8 cellular contexts compared by ENCODE assay signal in the genomic region with DNA sequence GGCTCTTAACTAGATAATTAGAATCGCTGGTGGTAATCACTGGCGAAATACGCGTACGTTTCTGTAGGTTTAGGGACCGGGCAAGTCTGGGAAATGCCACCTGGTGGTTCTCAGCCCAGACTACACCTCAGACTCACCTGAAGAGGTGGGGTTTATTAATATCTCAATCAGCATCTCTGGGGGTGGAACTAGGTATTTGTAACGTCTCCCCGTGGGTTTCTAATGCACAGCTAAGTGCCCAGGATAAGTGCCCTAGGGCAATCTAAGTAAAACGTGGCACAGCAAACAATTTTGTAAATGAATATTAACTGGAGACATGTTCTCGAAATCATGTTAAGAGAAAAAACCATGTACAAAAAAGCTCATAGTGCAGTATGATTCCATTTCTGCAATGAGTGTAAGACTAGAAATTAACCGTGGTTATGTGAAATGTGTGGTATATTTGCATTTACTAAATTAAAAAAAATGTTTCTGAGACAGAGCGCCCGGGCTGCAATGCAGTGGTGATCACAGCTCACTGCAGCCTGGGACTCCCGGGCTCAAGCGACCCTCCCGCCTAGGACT. TPM values are rescaled to one million over a fixed set of nuclear protein-coding genes. Genes with fewer than 3 reads are reported as not detected.
DNase-seq lines count a peak whose midpoint lies in the region; ATAC-seq and TF ChIP-seq lines count a peak whose summit lies in the region.

No MANE protein-coding gene starts in this region.

- H3K36me3 ChIP-seq in gastroesophageal sphincter (no peaks in the 10 kb centered on the region), trophoblast cell (ENCODE audit: control insufficient read depth in 1 of 2, insufficient read depth in 2 of 2, low read length in 2 of 2) (no peaks in the 10 kb centered on the region)

- no peak for TF ChIP-seq EP300 in gastroesophageal sphincter (IDR thresholded peaks at IDR 0.05)

- ATAC-seq in HG02798 (IDR thresholded peaks at IDR 0.05; ENCODE audit: poor library complexity, unreplicated experiment) (peak; percentile 53), gastroesophageal sphincter (peak; percentile 56)
- peak; percentile 53 for ATAC-seq in activated CD8-positive, alpha-beta T cell treated with anti-CD3 and anti-CD28 coated beads for 36 hours

- peak overlapping the region; percentile 88 for H3K4me3 Mint-ChIP-seq in activated CD8-positive, alpha-beta T cell treated with anti-CD3 and anti-CD28 coated beads for 36 hours

- H3K4me3 ChIP-seq in gastroesophageal sphincter, result peak overlapping the region; percentile 80 to 100
- H3K4me3 ChIP-seq in trophoblast cell (ENCODE audit: low read depth, low read length), result peak overlapping the region; percentile 67

- no peak for TF ChIP-seq POLR2A in gastroesophageal sphincter (IDR thresholded peaks at IDR 0.05)

- H3K27ac ChIP-seq in gastroesophageal sphincter, result peak overlapping the region; percentile 47 to 97 (median 94)
- peak overlapping the region; percentile 86 for H3K27ac ChIP-seq in trophoblast cell (ENCODE audit: low read depth, low read length)

- H4K12ac ChIP-seq in trophoblast cell (ENCODE audit: low read depth, low read length), result no peak overlapping the region

- peak overlapping the region; percentile 67 for H3K4me2 ChIP-seq in trophoblast cell (ENCODE audit: low read length)

- H2BK12ac ChIP-seq in trophoblast cell (ENCODE audit: low read length), result no peak overlapping the region

- H3K9ac ChIP-seq in trophoblast cell (ENCODE audit: low read length), result peak overlapping the region; percentile 77

- peak overlapping the region; percentile 46 for H2BK120ac ChIP-seq in trophoblast cell (ENCODE audit: insufficient read depth, low read length, poor library complexity)

- H2AK5ac ChIP-seq in trophoblast cell (ENCODE audit: low read length), result no peak overlapping the region

- peak; percentile 14 to 29 for DNase-seq in activated CD4-positive, alpha-beta T cell treated with anti-CD3 and anti-CD28 coated beads for 4 hours
- no peak for DNase-seq in activated CD4-positive, alpha-beta T cell treated with anti-CD3 and anti-CD28 coated beads, Interleukin-2, amount 50 U/mL, for 48 hours
- peak; percentile 27 for DNase-seq in NCI-H187 treated with DMSO at 0.1 percent for 48 hours (lab: John Stamatoyannopoulos, UW)
- peak; percentile 42 for DNase-seq in activated CD8-positive, alpha-beta T cell treated with anti-CD3 and anti-CD28 coated beads for 36 hours
- peak; percentile 65 to 76 for DNase-seq in trophoblast cell
- DNase-seq in OCI-M1 (lab: John Stamatoyannopoulos, UW), result no peak

- H3K27me3 ChIP-seq in gastroesophageal sphincter (no peaks in the 10 kb centered on the region), trophoblast cell (ENCODE audit: insufficient read depth, low read length) (no peaks in the 10 kb centered on the region)

- H3K27me3 Mint-ChIP-seq in activated CD8-positive, alpha-beta T cell treated with anti-CD3 and anti-CD28 coated beads for 36 hours, result no peaks in the 10 kb centered on the region

- peaks cover 21% of the 10 kb centered on the region for H3K36me3 Mint-ChIP-seq in activated CD8-positive, alpha-beta T cell treated with anti-CD3 and anti-CD28 coated beads for 36 hours (ENCODE audit: low read depth)

- H3K4me1 Mint-ChIP-seq in activated CD8-positive, alpha-beta T cell treated with anti-CD3 and anti-CD28 coated beads for 36 hours (ENCODE audit: low read depth), result peaks cover 38% of the 10 kb centered on the region

- H3K4me1 ChIP-seq in gastroesophageal sphincter (peaks cover 0 to 42% (median 15%) of the 10 kb centered on the region in 3 donors), trophoblast cell (ENCODE audit: control insufficient read depth in 1 of 2, insufficient read depth in 2 of 2, low read length in 2 of 2) (peaks cover 5 to 9% of the 10 kb centered on the region in 2 experiments)

- H4K91ac ChIP-seq in trophoblast cell (ENCODE audit: low read depth, low read length), result peak overlapping the region; percentile 67

- peak overlapping the region; percentile 91 for H4K8ac ChIP-seq in trophoblast cell (ENCODE audit: low read depth, low read length)

- H3K9me3 ChIP-seq in gastroesophageal sphincter, result no peaks in the 10 kb centered on the region
- no peaks in the 10 kb centered on the region for H3K9me3 ChIP-seq in trophoblast cell (ENCODE audit: insufficient read depth, low read depth, low read length)

- peak; percentile 59 for TF ChIP-seq CTCF in activated CD8-positive, alpha-beta T cell treated with anti-CD3 and anti-CD28 coated beads for 36 hours (IDR thresholded peaks at IDR 0.05)
- TF ChIP-seq CTCF in gastroesophageal sphincter (IDR thresholded peaks at IDR 0.05), result peak in 1 of 4 experiments; percentile 4

- H3K18ac ChIP-seq in trophoblast cell (ENCODE audit: low read length), result peak overlapping the region; percentile 43

- POLR2A ChIA-PET in activated CD8-positive, alpha-beta T cell treated with anti-CD3 and anti-CD28 coated beads for 36 hours (lab: Charles Lee), result interaction anchor here (0.6 to 4.8 kb wide), 4 partner anchors 14 to 249 kb away, joined by 4 to 25 read pairs (median 11); a partner anchor contains a TSS

- CTCF ChIA-PET in activated CD8-positive, alpha-beta T cell treated with anti-CD3 and anti-CD28 coated beads for 36 hours (lab: Charles Lee), result interaction anchor here (0.6 to 4.1 kb wide), 18 partner anchors 8 to 657 kb away, joined by 3 to 23 read pairs (median 4); a partner anchor contains a TSS

- H3K4ac ChIP-seq in trophoblast cell (ENCODE audit: low read depth, low read length), result peak overlapping the region; percentile 55

- intact Hi-C loops in activated CD8-positive, alpha-beta T cell treated with anti-CD3 and anti-CD28 coated beads for 36 hours (cut with micrococcal nuclease), result loop anchor here (5.0 kb wide), 1 partner anchor 55 kb away; a partner anchor contains a TSS

- peak overlapping the region; percentile 82 for H2AFZ ChIP-seq in trophoblast cell (ENCODE audit: insufficient read depth, low read length, poor library complexity)

- peak overlapping the region; percentile 55 for H2BK5ac ChIP-seq in trophoblast cell (ENCODE audit: low read depth, low read length, poor library complexity)

- no peak overlapping the region for H3K14ac ChIP-seq in trophoblast cell (ENCODE audit: low read length)

- peak overlapping the region; percentile 91 for H3K27ac Mint-ChIP-seq in activated CD8-positive, alpha-beta T cell treated with anti-CD3 and anti-CD28 coated beads for 36 hours

- no peaks in the 10 kb centered on the region for H3K9me3 Mint-ChIP-seq in activated CD8-positive, alpha-beta T cell treated with anti-CD3 and anti-CD28 coated beads for 36 hours

- H3K79me1 ChIP-seq in trophoblast cell (ENCODE audit: low read length), result peaks cover 9% of the 10 kb centered on the region

- WGBS in gastroesophageal sphincter (ENCODE audit: low coverage in 1 of 2), 2 donors, result 37 to 39% methylated on average over 10 to 16 of the region's 16 CpGs
- WGBS in trophoblast cell (ENCODE audit: extremely low coverage, insufficient coverage, insufficient read length), result no CpG with 5 or more reads among the region's 16 CpGs

- H3K23ac ChIP-seq in trophoblast cell (ENCODE audit: low read length), result no peak overlapping the region

- H3K79me2 ChIP-seq in trophoblast cell (ENCODE audit: control insufficient read depth, insufficient read depth, low read length, poor library complexity), result peaks cover 9% of the 10 kb centered on the region

RNA-seq across cellular contexts. Expression of a gene that starts 0.8 kb away (rescaled TPM):
- total RNA-seq in activated CD8-positive, alpha-beta T cell treated with anti-CD3 and anti-CD28 coated beads for 36 hours, result 10 to 100 TPM; 56.7 to 59.7 TPM
- 10 to 100 TPM; 26.8 to 36.7 (median 27.8) TPM for total RNA-seq in gastroesophageal sphincter
- 48.6 and 51.0 TPM in 2 replicates for polyA plus RNA-seq in trophoblast cell (2013)

RNA-seq across cellular contexts. Expression of a gene that starts 56.6 kb away (rescaled TPM):
- 10 to 100 TPM; 48.7 to 53.2 TPM for total RNA-seq in activated CD8-positive, alpha-beta T cell treated with anti-CD3 and anti-CD28 coated beads for 36 hours
- total RNA-seq in gastroesophageal sphincter, result 10 to 100 TPM; 29.0 to 78.6 (median 44.4) TPM
- polyA plus RNA-seq in trophoblast cell (2013), result 52.8 and 58.2 TPM in 2 replicates

Comparison
In these comparisons a context has a peak if more than half of its experiments do, and no peak if none do; other contexts are left out.
1. DNase-seq: peak in activated CD4-positive, alpha-beta T cell treated with anti-CD3 and anti-CD28 coated beads for 4 hours (2 of 2), NCI-H187 treated with DMSO at 0.1 percent for 48 hours (single experiment), activated CD8-positive, alpha-beta T cell treated with anti-CD3 and anti-CD28 coated beads for 36 hours (single experiment) and trophoblast cell (2 of 2); none in activated CD4-positive, alpha-beta T cell treated with anti-CD3 and anti-CD28 coated beads, Interleukin-2, amount 50 U/mL, for 48 hours (0 of 2) and OCI-M1 (single experiment).
2. Peak in every context shown above with its lines, with median percentiles within 50 percentile points of each other: ATAC-seq.